In the genomic region with DNA sequence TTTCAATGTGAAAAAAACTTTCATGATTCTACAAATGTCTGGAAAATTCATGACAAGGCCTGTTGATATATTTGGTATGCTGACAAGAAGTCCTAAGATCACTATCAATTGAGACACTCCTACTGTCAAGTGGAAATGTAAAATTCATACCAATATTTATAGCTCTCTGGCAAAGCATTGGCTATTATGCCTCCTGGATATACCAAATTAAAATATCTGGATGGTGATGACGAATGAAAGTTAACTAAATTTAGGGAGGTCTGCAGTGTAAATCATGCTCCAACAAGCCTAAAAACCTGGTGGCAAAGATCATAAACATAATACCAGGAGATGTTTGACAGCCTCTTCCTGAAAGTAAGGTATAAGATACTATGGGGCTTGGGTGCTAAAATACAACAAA, we compare ENCODE assay signal across 7 cellular contexts. TPM values are rescaled to one million over a fixed set of nuclear protein-coding genes. Genes with fewer than 3 reads are reported as not detected.
"Had no signal": no experiment of that assay in that cellular context is flagged by ENCODE, and none has a peak within 500 bp of the region (broad histone marks: within the 10 kb centered on the region; RNA-seq: fewer than 3 reads in every experiment).

No MANE protein-coding gene starts in this region.

- H2AFZ ChIP-seq: GM23338 had no signal

- H3K27ac Mint-ChIP-seq: GM23338, H9, IgD-negative memory B cell had no signal

- H3K4me3 ChIP-seq: GM23338 had no signal

- H3K4me3 Mint-ChIP-seq: GM23338, H9, IgD-negative memory B cell had no signal

- H3K4me2 ChIP-seq: GM23338 had no signal

- H3K9me3 Mint-ChIP-seq: GM23338, H9 had no signal

- H3K36me3 Mint-ChIP-seq: IgD-negative memory B cell had no signal

- DNase-seq: H9, HCEC 1CT had no signal

- ATAC-seq: GM23338, HepG2 had no signal

- FAIRE-seq: H1, H54, HepG2 had no signal

RNA-seq across cellular contexts. Expression of a gene that starts 41.1 kb away (rescaled TPM):
- total RNA-seq: HepG2 had no signal
- polyA plus RNA-seq: HepG2 had no signal
